In genomic region chr10:101779544-101780186, GRCh38 we compare ENCODE assay signal across 8 cellular contexts. TPM values are rescaled to one million over a fixed set of nuclear protein-coding genes. Genes with fewer than 3 reads are reported as not detected.
DNase-seq lines count a peak whose midpoint lies in the region; ATAC-seq and TF ChIP-seq lines count a peak whose summit lies in the region.

No MANE protein-coding gene starts in this region.

- DNase-seq in BE2C (peak; percentile 87), NCI-H2171 treated with DMSO at 0.1 percent for 48 hours (lab: John Stamatoyannopoulos, UW) (peak; percentile 57), activated T-cell treated with anti-CD3 and anti-CD28 coated beads for 24 hours (ENCODE audit: low read depth) (peak; percentile 78), epithelial cell of esophagus (ENCODE audit: low read depth) (peak; percentile 72), NCI-H510A treated with DMSO at 0.1 percent for 48 hours (lab: John Stamatoyannopoulos, UW) (no peak)
- DNase-seq in stimulated activated CD8-positive, alpha-beta memory T cell treated with anti-CD3 and anti-CD28 coated beads, Interleukin-15, amount 100 ng/mL, for 48 hours (ENCODE audit: low read depth in 2 of 2) = peak; percentile 70 to 75

- peak overlapping the region; percentile 45 for H3K4me3 ChIP-seq in BE2C (ENCODE audit: low read depth, low read length)
- peak overlapping the region; percentile 37 for H3K4me3 ChIP-seq in epithelial cell of esophagus (ENCODE audit: low read length)
- peak overlapping the region; percentile 23 for H3K4me3 ChIP-seq in mononuclear cell (ENCODE audit: low read length)

- ATAC-seq in GM19463 (IDR thresholded peaks at IDR 0.05; ENCODE audit: unreplicated experiment) = peak; percentile 32

- TF ChIP-seq CTCF in BE2C (IDR thresholded peaks at IDR 0.05; ENCODE audit: low read depth, low read length) (peak; percentile 69), epithelial cell of esophagus (IDR thresholded peaks at IDR 0.05; ENCODE audit: insufficient read depth, low read depth, low read length, missing control alignments) (peak; percentile 69)

- H3K9me3 ChIP-seq in BE2C (no peaks in the 10 kb centered on the region), mononuclear cell (ENCODE audit: low read depth, low read length) (no peaks in the 10 kb centered on the region)

- H3K27me3 ChIP-seq in BE2C = peaks cover 18% of the 10 kb centered on the region
- peaks cover 38% of the 10 kb centered on the region for H3K27me3 ChIP-seq in mononuclear cell (ENCODE audit: insufficient read depth, low read length)

- H3K36me3 ChIP-seq in BE2C = no peaks in the 10 kb centered on the region; the same call in 1 of the 2 replicates

- H3K4me1 ChIP-seq in BE2C = peaks cover 4% of the 10 kb centered on the region
- peaks cover 66% of the 10 kb centered on the region for H3K4me1 ChIP-seq in mononuclear cell (ENCODE audit: insufficient read depth, low read length)

RNA-seq across cellular contexts. Expression of gene NPM3, which starts 3.6 kb away (rescaled TPM):
- polyA plus RNA-seq in BE2C (2012; ENCODE audit: insufficient read depth, insufficient read length, low read depth) = 189 TPM
- total RNA-seq in mononuclear cell = 28.5 TPM

RNA-seq across cellular contexts. Expression of gene FGF8, which starts 3.8 kb away (rescaled TPM):
- not detected for polyA plus RNA-seq in BE2C (2012; ENCODE audit: insufficient read depth, insufficient read length, low read depth)
- total RNA-seq in mononuclear cell = not detected

RNA-seq across cellular contexts. Expression of gene OGA, which starts 38.6 kb away (rescaled TPM):
- polyA plus RNA-seq in BE2C (2012; ENCODE audit: insufficient read depth, insufficient read length, low read depth) = 41.7 TPM
- 346 TPM for total RNA-seq in mononuclear cell
